Comparison of ENCODE assay signal across 1 cellular context in genomic region chr7:21076054-21076453, GRCh38.
TF ChIP-seq lines count a peak whose summit lies in the region.

No MANE protein-coding gene starts in this region.

TF ChIP-seq in HEK293, 187 proteins besides CTCF, POLR2A, EP300 and RAD21 (continued from another document):
- TF ChIP-seq ZNF362 (tag by site-specific recombination; IDR thresholded peaks at IDR 0.05): no peak
- no peak for TF ChIP-seq ZNF623 (tag by site-specific recombination; IDR thresholded peaks at IDR 0.05)
- no peak for TF ChIP-seq ZNF707 (tag by site-specific recombination; IDR thresholded peaks at IDR 0.05)
- TF ChIP-seq IKZF3 (tag by site-specific recombination; IDR thresholded peaks at IDR 0.05): peak; percentile 38; the same call in 1 of the 2 replicates
- no peak for TF ChIP-seq GFI1B (tag by site-specific recombination; IDR thresholded peaks at IDR 0.05)
- TF ChIP-seq SP3 (tag by site-specific recombination; IDR thresholded peaks at IDR 0.05): no peak
- TF ChIP-seq, protein P1, sequence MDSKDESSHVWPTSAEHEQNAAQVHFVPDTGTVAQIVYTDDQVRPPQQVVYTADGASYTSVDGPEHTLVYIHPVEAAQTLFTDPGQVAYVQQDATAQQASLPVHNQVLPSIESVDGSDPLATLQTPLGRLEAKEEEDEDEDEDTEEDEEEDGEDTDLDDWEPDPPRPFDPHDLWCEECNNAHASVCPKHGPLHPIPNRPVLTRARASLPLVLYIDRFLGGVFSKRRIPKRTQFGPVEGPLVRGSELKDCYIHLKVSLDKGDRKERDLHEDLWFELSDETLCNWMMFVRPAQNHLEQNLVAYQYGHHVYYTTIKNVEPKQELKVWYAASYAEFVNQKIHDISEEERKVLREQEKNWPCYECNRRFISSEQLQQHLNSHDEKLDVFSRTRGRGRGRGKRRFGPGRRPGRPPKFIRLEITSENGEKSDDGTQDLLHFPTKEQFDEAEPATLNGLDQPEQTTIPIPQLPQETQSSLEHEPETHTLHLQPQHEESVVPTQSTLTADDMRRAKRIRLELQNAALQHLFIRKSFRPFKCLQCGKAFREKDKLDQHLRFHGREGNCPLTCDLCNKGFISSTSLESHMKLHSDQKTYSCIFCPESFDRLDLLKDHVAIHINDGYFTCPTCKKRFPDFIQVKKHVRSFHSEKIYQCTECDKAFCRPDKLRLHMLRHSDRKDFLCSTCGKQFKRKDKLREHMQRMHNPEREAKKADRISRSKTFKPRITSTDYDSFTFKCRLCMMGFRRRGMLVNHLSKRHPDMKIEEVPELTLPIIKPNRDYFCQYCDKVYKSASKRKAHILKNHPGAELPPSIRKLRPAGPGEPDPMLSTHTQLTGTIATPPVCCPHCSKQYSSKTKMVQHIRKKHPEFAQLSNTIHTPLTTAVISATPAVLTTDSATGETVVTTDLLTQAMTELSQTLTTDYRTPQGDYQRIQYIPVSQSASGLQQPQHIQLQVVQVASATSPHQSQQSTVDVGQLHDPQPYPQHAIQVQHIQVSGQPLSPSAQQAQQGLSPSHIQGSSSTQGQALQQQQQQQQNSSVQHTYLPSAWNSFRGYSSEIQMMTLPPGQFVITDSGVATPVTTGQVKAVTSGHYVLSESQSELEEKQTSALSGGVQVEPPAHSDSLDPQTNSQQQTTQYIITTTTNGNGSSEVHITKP (tag by site-specific recombination; IDR thresholded peaks at IDR 0.05): no peak
- TF ChIP-seq PRDM1 (tag by site-specific recombination; IDR thresholded peaks at IDR 0.05): no peak
- peak; percentile 68 for TF ChIP-seq ZNF843 (tag by site-specific recombination; IDR thresholded peaks at IDR 0.05)
- no peak for TF ChIP-seq ZNF621 (tag by site-specific recombination; IDR thresholded peaks at IDR 0.05)
- TF ChIP-seq WT1 (tag by site-specific recombination; IDR thresholded peaks at IDR 0.05): peak; percentile 56; the same call in 1 of the 2 replicates
- TF ChIP-seq, protein P2, sequence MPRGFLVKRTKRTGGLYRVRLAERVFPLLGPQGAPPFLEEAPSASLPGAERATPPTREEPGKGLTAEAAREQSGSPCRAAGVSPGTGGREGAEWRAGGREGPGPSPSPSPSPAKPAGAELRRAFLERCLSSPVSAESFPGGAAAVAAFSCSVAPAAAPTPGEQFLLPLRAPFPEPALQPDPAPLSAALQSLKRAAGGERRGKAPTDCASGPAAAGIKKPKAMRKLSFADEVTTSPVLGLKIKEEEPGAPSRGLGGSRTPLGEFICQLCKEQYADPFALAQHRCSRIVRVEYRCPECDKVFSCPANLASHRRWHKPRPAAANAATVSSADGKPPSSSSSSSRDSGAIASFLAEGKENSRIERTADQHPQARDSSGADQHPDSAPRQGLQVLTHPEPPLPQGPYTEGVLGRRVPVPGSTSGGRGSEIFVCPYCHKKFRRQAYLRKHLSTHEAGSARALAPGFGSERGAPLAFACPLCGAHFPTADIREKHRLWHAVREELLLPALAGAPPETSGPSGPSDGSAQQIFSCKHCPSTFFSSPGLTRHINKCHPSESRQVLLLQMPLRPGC (tag by site-specific recombination; IDR thresholded peaks at IDR 0.05): no peak
- TF ChIP-seq ZNF174 (tag by site-specific recombination; IDR thresholded peaks at IDR 0.05): no peak
- no peak for TF ChIP-seq ZNF48 (tag by site-specific recombination; IDR thresholded peaks at IDR 0.05)
- TF ChIP-seq ZNF324 (tag by site-specific recombination; IDR thresholded peaks at IDR 0.05): no peak
- TF ChIP-seq ZBTB11 (tag by site-specific recombination; conservative IDR thresholded peaks at IDR 0.05; ENCODE audit: low read depth): no peak
- TF ChIP-seq ZNF660 (tag by site-specific recombination; IDR thresholded peaks at IDR 0.05): 0 out of 2 replicates have a peak, but pooled peaks have one; percentile 40
- TF ChIP-seq ZNF580 (tag by site-specific recombination; IDR thresholded peaks at IDR 0.05): peak; percentile 16; the same call in 1 of the 2 replicates
- no peak for TF ChIP-seq ZNF398 (tag by site-specific recombination; IDR thresholded peaks at IDR 0.05)
- peak; percentile 94 for TF ChIP-seq ZBTB44 (tag by site-specific recombination; IDR thresholded peaks at IDR 0.05)
- no peak for TF ChIP-seq ZEB2 (tag by site-specific recombination; IDR thresholded peaks at IDR 0.05)
- peak; percentile 56; the same call in 1 of the 2 replicates for TF ChIP-seq ZNF184 (tag by site-specific recombination; IDR thresholded peaks at IDR 0.05)
- no peak for TF ChIP-seq ZFP41 (tag by site-specific recombination; IDR thresholded peaks at IDR 0.05; ENCODE audit: borderline replicate concordance)
- no peak for TF ChIP-seq ZNF146 (tag by site-specific recombination; IDR thresholded peaks at IDR 0.05)
- no peak for TF ChIP-seq ZNF571 (tag by site-specific recombination; IDR thresholded peaks at IDR 0.05)
- no peak for TF ChIP-seq ZBTB7A (tag by site-specific recombination; IDR thresholded peaks at IDR 0.05; ENCODE audit: low read depth)
- no peak for TF ChIP-seq KLF17 (tag by site-specific recombination; IDR thresholded peaks at IDR 0.05)
- peak; percentile 85 for TF ChIP-seq SP7 (tag by site-specific recombination; IDR thresholded peaks at IDR 0.05)
- no peak for TF ChIP-seq MYNN (tag by site-specific recombination; IDR thresholded peaks at IDR 0.05; ENCODE audit: borderline replicate concordance)
- no peak for TF ChIP-seq ZBTB20 (tag by site-specific recombination; IDR thresholded peaks at IDR 0.05)
- TF ChIP-seq ZNF561 (tag by site-specific recombination; IDR thresholded peaks at IDR 0.05; ENCODE audit: borderline replicate concordance): peak; percentile 71; the same call in 1 of the 2 replicates
